Comparison of ENCODE assay signal across 8 cellular contexts in genomic region chr7:141071855-141072547, GRCh38. TPM values are rescaled to one million over a fixed set of nuclear protein-coding genes. Genes with fewer than 3 reads are reported as not detected.
DNase-seq lines count a peak whose midpoint lies in the region; ATAC-seq, FAIRE-seq and TF ChIP-seq lines count a peak whose summit lies in the region.

No MANE protein-coding gene starts in this region.

- H3K4me1 Mint-ChIP-seq in Caco-2 (ENCODE audit: low read depth, unreplicated experiment) = no peaks in the 10 kb centered on the region

- ATAC-seq in upper lobe of left lung (ENCODE audit: low FRiP score in 2 of 2) = no peak
- ATAC-seq in HG02588 (IDR thresholded peaks at IDR 0.05; ENCODE audit: unreplicated experiment) = no peak

- no peak for TF ChIP-seq EP300 in upper lobe of left lung (IDR thresholded peaks at IDR 0.05)

- peak overlapping the region; percentile 23 for H3K4me3 ChIP-seq in Caco-2 (ENCODE audit: low read depth, low read length)
- H3K4me3 ChIP-seq in LNCaP clone FGC (ENCODE audit: low read depth, low read length) = peak overlapping the region; percentile 47
- peak overlapping the region; percentile 46 to 65 for H3K4me3 ChIP-seq in ascending aorta
- peak overlapping the region; percentile 29 for H3K4me3 ChIP-seq in lower leg skin (ENCODE audit: low read depth, poor library complexity, severe bottlenecking)
- peak overlapping the region in 3 of 4 donors; percentile 36 to 51 (median 48) for H3K4me3 ChIP-seq in upper lobe of left lung
- H3K4me3 ChIP-seq in small intestine (ENCODE audit: low read depth in 1 of 2, low read length in 2 of 2) = no peak overlapping the region

- DNase-seq in Caco-2 (no peak), LNCaP clone FGC (ENCODE audit: low read depth) (no peak), ascending aorta (ENCODE audit: low spot score in 2 of 2) (no peak), lower leg skin (ENCODE audit: low spot score in 2 of 2) (no peak), upper lobe of left lung (peak in 1 of 2 donors; percentile 29), small intestine (no peak)
- no peak for DNase-seq in activated CD4-positive, alpha-beta T cell treated with anti-CD3 and anti-CD28 coated beads, Interleukin-2, amount 50 U/mL, for 4 hours

- no peaks in the 10 kb centered on the region for H3K4me1 ChIP-seq in Caco-2
- peaks cover 3 to 10% of the 10 kb centered on the region in 2 donors for H3K4me1 ChIP-seq in ascending aorta
- H3K4me1 ChIP-seq in upper lobe of left lung = peaks cover 35 to 39% (median 36%) of the 10 kb centered on the region in 4 donors
- peaks cover 0 to 8% of the 10 kb centered on the region in 2 donors for H3K4me1 ChIP-seq in small intestine (ENCODE audit: control insufficient read depth in 2 of 2, insufficient read depth in 1 of 2, low read depth in 1 of 2, low read length in 1 of 2)

- WGBS in lower leg skin, 2 donors = 2% methylated on average over 21 of the region's 21 CpGs
- 5 to 8% methylated on average over 16 to 21 of the region's 21 CpGs for WGBS in upper lobe of left lung, 2 donors
- WGBS in small intestine, 3 donors = 7 to 11% (median 8%) methylated on average over 21 of the region's 21 CpGs

- H3K36me3 Mint-ChIP-seq in Caco-2 (ENCODE audit: insufficient read depth, unreplicated experiment) = no peaks in the 10 kb centered on the region

- intact Hi-C loops in Caco-2 (cut with micrococcal nuclease; ENCODE audit: unreplicated experiment) = loop anchor here (2.0 to 5.0 kb wide), 2 partner anchors 160 to 461 kb away; no protein-coding TSS in a partner anchor
- intact Hi-C loops in ascending aorta (cut with DNase I) = no loop called here
- intact Hi-C loops in lower leg skin (cut with DNase I; ENCODE audit: low total_unique reads) = no loop called here

- H3K27ac ChIP-seq in ascending aorta (no peak overlapping the region), upper lobe of left lung (no peak overlapping the region), small intestine (ENCODE audit: low read depth in 1 of 2, low read length in 1 of 2) (no peak overlapping the region)

- POLR2A ChIA-PET in Caco-2 (lab: Charles Lee) = no interaction called here

- peaks cover 4% of the 10 kb centered on the region for H3K27me3 Mint-ChIP-seq in Caco-2 (ENCODE audit: insufficient read depth, unreplicated experiment)

- TF ChIP-seq POLR2A in lower leg skin (IDR thresholded peaks at IDR 0.05) = no peak
- TF ChIP-seq POLR2A in upper lobe of left lung (IDR thresholded peaks at IDR 0.05) = no peak

- H3K9me3 Mint-ChIP-seq in Caco-2 (ENCODE audit: unreplicated experiment) = no peaks in the 10 kb centered on the region

- FAIRE-seq in small intestine (lab: Jason Lieb, UNC) = no peak

- H3K4me3 Mint-ChIP-seq in Caco-2 (ENCODE audit: unreplicated experiment) = peak overlapping the region; percentile 60

- CTCF ChIA-PET in Caco-2 (lab: Charles Lee) = no interaction called here

- H3K9me3 ChIP-seq in Caco-2 (no peaks in the 10 kb centered on the region), ascending aorta (no peaks in the 10 kb centered on the region), upper lobe of left lung (no peaks in the 10 kb centered on the region), small intestine (ENCODE audit: control insufficient read depth, low read depth) (no peaks in the 10 kb centered on the region)

- H3K36me3 ChIP-seq in Caco-2 (ENCODE audit: control insufficient read depth, insufficient read depth, low read length) = no peaks in the 10 kb centered on the region
- no peaks in the 10 kb centered on the region for H3K36me3 ChIP-seq in ascending aorta
- no peaks in the 10 kb centered on the region for H3K36me3 ChIP-seq in upper lobe of left lung
- H3K36me3 ChIP-seq in small intestine (ENCODE audit: control insufficient read depth in 2 of 2, insufficient read depth in 2 of 2, low read length in 2 of 2) = no peaks in the 10 kb centered on the region

- no peak overlapping the region for H3K27ac Mint-ChIP-seq in Caco-2 (ENCODE audit: unreplicated experiment)

- BruUV-seq in Caco-2 (replicated peaks; lab: Mats Ljungman, UMichigan) = no TSS peak

- H3K27me3 ChIP-seq in Caco-2 (replicated peaks; ENCODE audit: control insufficient read depth, insufficient read depth, low read length) (no peaks in the 10 kb centered on the region), ascending aorta (peaks cover 7% of the 10 kb centered on the region), upper lobe of left lung (peaks cover 0 to 41% (median 22%) of the 10 kb centered on the region in 4 donors), small intestine (ENCODE audit: control insufficient read depth in 2 of 2, insufficient read depth in 2 of 2, low read length in 2 of 2) (peaks cover 16 to 30% of the 10 kb centered on the region in 2 donors)

- TF ChIP-seq CTCF in Caco-2 (IDR thresholded peaks at IDR 0.05; ENCODE audit: insufficient read depth in 1 of 2, low read depth in 1 of 2, low read length in 1 of 2, severe bottlenecking in 1 of 2, unreplicated experiment in 1 of 2) (no peak), LNCaP clone FGC (IDR thresholded peaks at IDR 0.05; ENCODE audit: control insufficient read depth, extremely low read depth, insufficient read depth) (no peak), ascending aorta (IDR thresholded peaks at IDR 0.05) (no peak), lower leg skin (IDR thresholded peaks at IDR 0.05) (no peak), upper lobe of left lung (IDR thresholded peaks at IDR 0.05) (no peak)

RNA-seq across cellular contexts. Expression of gene TMEM178B, which starts 1.9 kb away (rescaled TPM):
- total RNA-seq in Caco-2 (2022) (0.02 and 0.11 TPM in 2 replicates), ascending aorta (1.9 TPM), lower leg skin (1 to 10 TPM in 1 of 4 donors, under 1 TPM in 3; 0.15 to 1.2 (median 0.58) TPM), upper lobe of left lung (1 to 10 TPM in 1 of 6 donors, under 1 TPM in 5; under 0.01 to 1.4 (median 0.32) TPM)
- polyA plus RNA-seq in small intestine = under 1 TPM in 1 of 3 donors, not detected in 2; 0.69 TPM

RNA-seq across cellular contexts. Expression of gene MRPS33, which starts 57.2 kb away (rescaled TPM):
- total RNA-seq in Caco-2 (2022) = 67.7 and 70.2 TPM in 2 replicates
- 8.9 TPM for total RNA-seq in ascending aorta
- 10 to 100 TPM; 10.1 to 24.1 (median 19.7) TPM for total RNA-seq in lower leg skin
- 10 to 100 TPM in 5 of 6 donors, under 1 TPM in 1; under 0.01 to 32.7 (median 18.1) TPM for total RNA-seq in upper lobe of left lung
- 100 to 1,000 TPM in 2 of 3 donors, 10 to 100 TPM in 1; 82.1 to 119 (median 112) TPM for polyA plus RNA-seq in small intestine

Comparison
In these comparisons a context has a peak if more than half of its experiments do, and no peak if none do; other contexts are left out.
1. H3K4me3 ChIP-seq: peak in Caco-2 (single experiment), LNCaP clone FGC (single experiment), ascending aorta (2 of 2), lower leg skin (single experiment) and upper lobe of left lung (3 of 4); none in small intestine (0 of 2).